In the genomic region with DNA sequence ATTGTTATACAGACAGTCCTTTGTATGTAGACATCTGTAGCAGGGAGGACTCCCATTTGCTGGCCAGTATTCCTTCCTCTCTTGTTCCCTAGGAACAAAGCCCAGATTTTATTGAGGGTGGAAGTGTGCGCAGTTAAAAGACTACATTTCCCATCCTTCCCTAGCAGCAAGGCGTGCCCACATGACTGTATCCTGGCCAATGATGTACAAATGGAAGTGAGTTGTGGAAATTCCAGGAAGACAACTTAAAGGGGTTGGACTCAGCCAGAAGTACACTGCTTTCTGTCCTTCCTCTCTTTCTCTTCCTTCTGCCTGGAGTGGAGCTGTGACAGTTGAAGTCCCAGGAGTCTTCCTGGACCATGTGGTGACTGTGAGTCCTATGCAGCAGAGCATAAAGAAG, we compare ENCODE assay signal across 11 cellular contexts.
DNase-seq lines count a peak whose midpoint lies in the region; ATAC-seq and TF ChIP-seq lines count a peak whose summit lies in the region.
"Had no signal": no experiment of that assay in that cellular context is flagged by ENCODE, and none has a peak within 500 bp of the region (broad histone marks: within the 10 kb centered on the region; RNA-seq: fewer than 3 reads in every experiment).

No MANE protein-coding gene starts in this region.

- POLR2A ChIA-PET in T-cell (lab: Charles Lee): no interaction called here

- H3K4me2 ChIP-seq in DND-41 (ENCODE audit: insufficient read depth, low read length): no peak overlapping the region
- H3K4me2 ChIP-seq in mammary epithelial cell (ENCODE audit: insufficient read depth, low read depth, low read length): no peak overlapping the region

- no peaks in the 10 kb centered on the region for H3K79me2 ChIP-seq in DND-41 (ENCODE audit: insufficient read depth, low read length)
- no peaks in the 10 kb centered on the region for H3K79me2 ChIP-seq in mammary epithelial cell (ENCODE audit: insufficient read depth, low read length)

- DNase-seq in DND-41: no peak
- peak; percentile 39 for DNase-seq in MV-4-11 (lab: John Stamatoyannopoulos, UW)
- peak; percentile 28 for DNase-seq in mammary epithelial cell
- peak; percentile 58 for DNase-seq in midbrain (lab: John Stamatoyannopoulos, UW)
- DNase-seq in T-cell: no peak
- DNase-seq in NCI-H187 treated with DMSO at 0.1 percent for 48 hours (lab: John Stamatoyannopoulos, UW): no peak
- DNase-seq: effector CD4-positive, alpha-beta T cell had no signal

- H3K27me3 Mint-ChIP-seq in T-cell: peaks cover 28 to 50% of the 10 kb centered on the region in 2 donors

- H4K20me1 ChIP-seq in DND-41 (ENCODE audit: insufficient read depth, low read length) (peaks cover 2% of the 10 kb centered on the region; the same call in 1 of the 2 replicates), mammary epithelial cell (ENCODE audit: insufficient read depth, low read length) (no peaks in the 10 kb centered on the region)

- intact Hi-C loops in mammary epithelial cell (cut with micrococcal nuclease): loop anchor here (5.0 kb wide), 1 partner anchor 150 kb away; no protein-coding TSS in a partner anchor

- 54% methylated on average over 2 of the region's 2 CpGs for WGBS in mammary epithelial cell (ENCODE audit: low coverage, missing lambda C conversion rate)

- H3K9ac ChIP-seq in DND-41 (ENCODE audit: low read depth, low read length): no peak overlapping the region
- no peak overlapping the region for H3K9ac ChIP-seq in mammary epithelial cell (ENCODE audit: insufficient read depth, low read length)

- TF ChIP-seq CTCF in DND-41 (IDR thresholded peaks at IDR 0.05; ENCODE audit: borderline replicate concordance, extremely low read depth, low read length, poor library complexity, severe bottlenecking) (no peak), mammary epithelial cell (conservative IDR thresholded peaks at IDR 0.05 in 1 of 2, IDR thresholded peaks at IDR 0.05 in 1 of 2; ENCODE audit: extremely low read depth in 1 of 2, insufficient read depth in 1 of 2, low read depth in 1 of 2, low read length in 2 of 2) (no peak)

- no peak overlapping the region for H3K27ac ChIP-seq in DND-41 (ENCODE audit: low read length)
- H3K27ac ChIP-seq in mammary epithelial cell (ENCODE audit: insufficient read depth, low read depth, low read length): no peak overlapping the region
- H3K27ac ChIP-seq: suprapubic skin had no signal

- H3K36me3 ChIP-seq in DND-41 (ENCODE audit: insufficient read depth, low read length) (no peaks in the 10 kb centered on the region), mammary epithelial cell (ENCODE audit: insufficient read depth, low read length) (no peaks in the 10 kb centered on the region)
- H3K36me3 ChIP-seq: suprapubic skin had no signal

- no peak overlapping the region for H3K4me3 Mint-ChIP-seq in T-cell

- peaks cover 8% of the 10 kb centered on the region for H3K27me3 ChIP-seq in DND-41 (ENCODE audit: insufficient read depth, low read length, poor library complexity)
- no peaks in the 10 kb centered on the region for H3K27me3 ChIP-seq in mammary epithelial cell (ENCODE audit: insufficient read depth, low read length)

- no peak overlapping the region for H3K4me3 ChIP-seq in DND-41 (ENCODE audit: low read depth in 1 of 2, low read length in 2 of 2)
- no peak overlapping the region for H3K4me3 ChIP-seq in mammary epithelial cell (replicated peaks in 1 of 3; ENCODE audit: insufficient read depth in 1 of 3, low read depth in 2 of 3, low read length in 3 of 3)
- H3K4me3 ChIP-seq: suprapubic skin had no signal

- H3K4me1 ChIP-seq in DND-41 (ENCODE audit: insufficient read depth, low read length): no peaks in the 10 kb centered on the region
- peaks cover 10% of the 10 kb centered on the region for H3K4me1 ChIP-seq in mammary epithelial cell (ENCODE audit: insufficient read depth, low read length)
- H3K4me1 ChIP-seq: suprapubic skin had no signal

- peak; percentile 67; the same call in 2 of the 3 replicates for ATAC-seq in DND-41 (ENCODE audit: insufficient read depth, low read depth)
- no peak for ATAC-seq in T-cell (replicated peaks in 1 of 4)
- ATAC-seq in GM18870 (IDR thresholded peaks at IDR 0.05; ENCODE audit: unreplicated experiment): no peak
- ATAC-seq in HG02798 (IDR thresholded peaks at IDR 0.05; ENCODE audit: poor library complexity, unreplicated experiment): no peak
- ATAC-seq: Right ventricle myocardium inferior had no signal

- CTCF ChIA-PET in mammary epithelial cell (lab: Charles Lee; ENCODE audit: low non-redundant PET): no interaction called here
- CTCF ChIA-PET in T-cell (lab: Charles Lee): no interaction called here

- dilution Hi-C loops in mammary epithelial cell (cut with HindIII; ENCODE audit: low sequenced_read_pairs): loop anchor here (25.0 kb wide), 1 partner anchor 840 kb away; no protein-coding TSS in a partner anchor

- H3K27ac Mint-ChIP-seq in T-cell: no peak overlapping the region

- H3K9me3 Mint-ChIP-seq in T-cell: no peaks in the 10 kb centered on the region

- H3K9me3 ChIP-seq in DND-41 (ENCODE audit: insufficient read depth, low read length, severe bottlenecking) (no peaks in the 10 kb centered on the region), mammary epithelial cell (replicated peaks; ENCODE audit: insufficient read depth, low read length) (no peaks in the 10 kb centered on the region)
- H3K9me3 ChIP-seq: suprapubic skin had no signal

- H3K36me3 Mint-ChIP-seq in T-cell: no peaks in the 10 kb centered on the region

- BruUV-seq in mammary epithelial cell (replicated peaks; lab: Mats Ljungman, UMichigan): no TSS peak

- H2AFZ ChIP-seq in DND-41 (ENCODE audit: low read depth, low read length) (no peak overlapping the region), mammary epithelial cell (ENCODE audit: low read depth, low read length) (peak overlapping the region; percentile 55)

- in situ Hi-C loops in mammary epithelial cell (cut with MboI; ENCODE audit: low sequenced_read_pairs in 2 of 2): loop anchor here (25.0 kb wide), 2 partner anchors 140 to 840 kb away; no protein-coding TSS in a partner anchor

- H3K4me1 Mint-ChIP-seq in T-cell: peaks cover 0 to 4% (median 3%) of the 10 kb centered on the region in 3 donors

Comparison
In these comparisons a context has a peak if more than half of its experiments do, and no peak if none do; other contexts are left out.
1. DNase-seq: peak in MV-4-11 (single experiment), mammary epithelial cell (single experiment) and midbrain (single experiment); none in DND-41 (single experiment), T-cell (0 of 34) and NCI-H187 treated with DMSO at 0.1 percent for 48 hours (single experiment).